Comparison of ENCODE assay signal across 1 cellular context in genomic region chr4:74541611-74542177, GRCh38.
TF ChIP-seq lines count a peak whose summit lies in the region.

No MANE protein-coding gene starts in this region.

TF ChIP-seq in H1, 55 proteins besides CTCF, POLR2A, EP300 and RAD21:
- 0 out of 2 replicates have a peak, but pooled peaks have one; percentile 21 for TF ChIP-seq KDM1A (IDR thresholded peaks at IDR 0.05; ENCODE audit: borderline replicate concordance, low read length)
- TF ChIP-seq RNF2 (IDR thresholded peaks at IDR 0.05; ENCODE audit: borderline replicate concordance, low read depth, low read length, missing control alignments, poor library complexity, severe bottlenecking): no peak
